In genomic region chr22:50199836-50200332, GRCh38 we compare ENCODE assay signal across 6 cellular contexts. TPM values are rescaled to one million over a fixed set of nuclear protein-coding genes. Genes with fewer than 3 reads are reported as not detected.
A peak's percentile ranks its signal among the peaks of the same experiment; 100 is the strongest.
DNase-seq lines count a peak whose midpoint lies in the region; ATAC-seq, FAIRE-seq and TF ChIP-seq lines count a peak whose summit lies in the region.

No MANE protein-coding gene starts in this region.

- no peaks in the 10 kb centered on the region for H3K9me3 Mint-ChIP-seq in activated CD4-positive, alpha-beta memory T cell treated with anti-CD3 and anti-CD28 coated beads for 36 hours

- in situ Hi-C loops in HepG2 (cut with HindIII; ENCODE audit: extremely low pct_ligation_motif_present, low pct_unique_long_range_greater_than_20kb), result no loop called here

- no peaks in the 10 kb centered on the region for H3K27me3 ChIP-seq in HepG2 (ENCODE audit: control insufficient read depth in 1 of 2, insufficient read depth in 2 of 2, low read length in 2 of 2)

- no peaks in the 10 kb centered on the region for H3K27me3 Mint-ChIP-seq in activated CD4-positive, alpha-beta memory T cell treated with anti-CD3 and anti-CD28 coated beads for 36 hours

- peak overlapping the region; percentile 70 to 91 (median 88); a peak in 5 of 6 replicates for H3K4me3 ChIP-seq in HepG2 (replicated peaks in 1 of 3; ENCODE audit: insufficient read depth in 1 of 3, low read depth in 2 of 3, low read length in 3 of 3)

- H3K79me2 ChIP-seq in HepG2 (ENCODE audit: insufficient read depth, low read length), result peaks cover 14% of the 10 kb centered on the region

- H3K27ac Mint-ChIP-seq in activated CD4-positive, alpha-beta memory T cell treated with anti-CD3 and anti-CD28 coated beads for 36 hours, result peak overlapping the region; percentile 28

- peaks cover 33% of the 10 kb centered on the region for H3K4me1 ChIP-seq in HepG2 (ENCODE audit: insufficient read depth, low read length)

- BruUV-seq in HepG2 (replicated peaks; lab: Mats Ljungman, UMichigan), result no TSS peak

- H3K4me3 Mint-ChIP-seq in activated CD4-positive, alpha-beta memory T cell treated with anti-CD3 and anti-CD28 coated beads for 36 hours, result peak overlapping the region; percentile 69

- no peak overlapping the region for H2AFZ ChIP-seq in HepG2 (ENCODE audit: low read length)

- no peak for FAIRE-seq in HepG2 (lab: Jason Lieb, UNC)

- 40% methylated on average over 18 of the region's 25 CpGs for WGBS in HepG2 (ENCODE audit: low lambda C conversion rate)

- intact Hi-C loops in activated CD4-positive, alpha-beta memory T cell treated with anti-CD3 and anti-CD28 coated beads for 36 hours (cut with micrococcal nuclease), result loop anchor here (1.0 kb wide), 2 partner anchors 9 to 15 kb away; partner anchors contain the start of gene TRABD
- intact Hi-C loops in HepG2 (cut with micrococcal nuclease; ENCODE audit: unreplicated experiment), result no loop called here

- H4K20me1 ChIP-seq in HepG2 (ENCODE audit: insufficient read depth, low read length), result peaks cover 11% of the 10 kb centered on the region

- H3K4me2 ChIP-seq in HepG2 (ENCODE audit: low read depth, low read length), result peak overlapping the region; percentile 80

- TF ChIP-seq RAD21 in HepG2 (CRISPR knock-in tag; IDR thresholded peaks at IDR 0.05), result no peak

- CTCF ChIA-PET in activated CD4-positive, alpha-beta memory T cell treated with anti-CD3 and anti-CD28 coated beads for 36 hours (lab: Charles Lee), result no interaction called here
- CTCF ChIA-PET in HepG2 (lab: Yijun Ruan, JAX; ENCODE audit: low intra/inter-chr PET ratio, low total read pairs), result no interaction called here

- peaks cover 21% of the 10 kb centered on the region for H3K4me1 Mint-ChIP-seq in activated CD4-positive, alpha-beta memory T cell treated with anti-CD3 and anti-CD28 coated beads for 36 hours (ENCODE audit: low read depth)

- H3K36me3 Mint-ChIP-seq in activated CD4-positive, alpha-beta memory T cell treated with anti-CD3 and anti-CD28 coated beads for 36 hours, result peaks cover 18% of the 10 kb centered on the region

- TF ChIP-seq POLR2A in HepG2 (IDR thresholded peaks at IDR 0.05; ENCODE audit: insufficient read depth in 1 of 2, low read depth in 2 of 2, low read length in 2 of 2), result peak in 1 of 2 experiments; percentile 31; a peak in 1 of 4 replicates

- ATAC-seq in GM19351 (IDR thresholded peaks at IDR 0.05; ENCODE audit: unreplicated experiment) (peak; percentile 11), HepG2 (peak; percentile 36)

- DNase-seq in activated CD4-positive, alpha-beta memory T cell treated with anti-CD3 and anti-CD28 coated beads for 36 hours, result peak; percentile 27
- no peak for DNase-seq in HepG2 (ENCODE audit: low spot score)
- DNase-seq in activated gamma-delta T cell (lab: John Stamatoyannopoulos, UW), result no peak
- no peak for DNase-seq in NK-92 treated with Interleukin-12 subunit alpha and Interleukin-12 subunit beta, amount 100 ng/mL, for 24 hours (lab: John Stamatoyannopoulos, UW)
- DNase-seq in GF-D8 (lab: John Stamatoyannopoulos, UW), result no peak

- TF ChIP-seq CTCF in HepG2 (CRISPR knock-in tag; IDR thresholded peaks at IDR 0.05), result no peak

- H3K9me3 ChIP-seq in HepG2 (ENCODE audit: low read length), result no peaks in the 10 kb centered on the region

- H3K36me3 ChIP-seq in HepG2 (replicated peaks in 1 of 2; ENCODE audit: control insufficient read depth in 1 of 2, insufficient read depth in 2 of 2, low read length in 2 of 2), result peaks cover 5 to 9% of the 10 kb centered on the region in 2 experiments; a peak in 3 of 5 replicates

- TF ChIP-seq EP300 in HepG2 (IDR thresholded peaks at IDR 0.05; ENCODE audit: low read depth in 2 of 2, low read length in 2 of 2), result no peak
- no peak for TF ChIP-seq EP300 in HepG2 (CRISPR knock-in tag; IDR thresholded peaks at IDR 0.05; ENCODE audit: borderline replicate concordance)

- peak overlapping the region; percentile 27 for H3K27ac ChIP-seq in HepG2 (ENCODE audit: extremely low read length, insufficient read depth, low read length)

- POLR2A ChIA-PET in activated CD4-positive, alpha-beta memory T cell treated with anti-CD3 and anti-CD28 coated beads for 36 hours (lab: Charles Lee), result interaction anchor here (2.6 kb wide), 1 partner anchor 8 kb away, joined by 12 read pairs; no protein-coding TSS in a partner anchor
- POLR2A ChIA-PET in HepG2 (lab: Yijun Ruan, JAX), result no interaction called here

- peak overlapping the region; percentile 67 for H3K9ac ChIP-seq in HepG2 (ENCODE audit: insufficient read depth, low read depth, low read length)

RNA-seq across cellular contexts. Expression of gene SELENOO, which starts 0.9 kb away (rescaled TPM):
- total RNA-seq in activated CD4-positive, alpha-beta memory T cell treated with anti-CD3 and anti-CD28 coated beads for 36 hours, result 10 to 100 TPM; 18.8 to 19.7 TPM
- 12.5 and 19.0 TPM in 2 replicates for total RNA-seq in HepG2 (2016; rRNA removed; fragmentation: Illumina TruSeq; extraction: Trizol)
- 2.8 and 3.8 TPM in 2 replicates for total RNA-seq in HepG2 (2016; cell fraction: cytosol; rRNA removed; fragmentation: Illumina TruSeq; extraction: Trizol; ENCODE audit: low read depth)
- 9.4 and 19.8 TPM in 2 replicates for total RNA-seq in HepG2 (2016; cell fraction: insoluble cytoplasmic fraction; rRNA removed; fragmentation: Illumina TruSeq; extraction: Trizol)
- total RNA-seq in HepG2 (2016; cell fraction: membrane; rRNA removed; fragmentation: Illumina TruSeq; extraction: Trizol), result 6.0 and 7.6 TPM in 2 replicates
- total RNA-seq in HepG2 (2016; cell fraction: nucleus; rRNA removed; fragmentation: Illumina TruSeq; extraction: Trizol), result 18.8 and 19.9 TPM in 2 replicates
- 14.4 and 18.7 TPM in 2 replicates for polyA plus RNA-seq in HepG2 (2011; rRNA removed)
- 10.0 and 18.1 TPM in 2 replicates for polyA plus RNA-seq in HepG2 (2011; cell fraction: cytosol; rRNA removed)
- 88.6 and 104 TPM in 2 replicates for polyA plus RNA-seq in HepG2 (2011; cell fraction: nucleus; rRNA removed)
- polyA plus RNA-seq in HepG2 (2012), result 10.9 and 17.7 TPM in 2 replicates
- 3.5 and 4.0 TPM in 2 replicates for polyA plus RNA-seq in HepG2 (2016; cell fraction: cytosol; fragmentation: Illumina TruSeq; extraction: Trizol; ENCODE audit: low read depth)
- polyA plus RNA-seq in HepG2 (2016; cell fraction: insoluble cytoplasmic fraction; fragmentation: Illumina TruSeq; extraction: Trizol; ENCODE audit: low read depth), result 9.5 and 12.3 TPM in 2 replicates
- 4.9 and 5.3 TPM in 2 replicates for polyA plus RNA-seq in HepG2 (2016; cell fraction: membrane; fragmentation: Illumina TruSeq; extraction: Trizol; ENCODE audit: low read depth)
- 54.2 and 57.7 TPM in 2 replicates for polyA plus RNA-seq in HepG2 (2016; cell fraction: nucleus; fragmentation: Illumina TruSeq; extraction: Trizol; ENCODE audit: insufficient read depth, low read depth)
- polyA minus RNA-seq in HepG2 (2011; rRNA and poly(A)+ RNA removed; ENCODE audit: low replicate concordance), result 9.7 and 16.7 TPM in 2 replicates
- polyA minus RNA-seq in HepG2 (2011; cell fraction: cytosol; rRNA and poly(A)+ RNA removed), result 6.4 and 6.9 TPM in 2 replicates
- 7.5 and 7.7 TPM in 2 replicates for polyA minus RNA-seq in HepG2 (2011; cell fraction: nucleus; rRNA and poly(A)+ RNA removed)

RNA-seq across cellular contexts. Expression of gene TRABD, which starts 14.2 kb away (rescaled TPM):
- 10 to 100 TPM; 88.6 to 89.2 TPM for total RNA-seq in activated CD4-positive, alpha-beta memory T cell treated with anti-CD3 and anti-CD28 coated beads for 36 hours
- 16.2 and 21.5 TPM in 2 replicates for total RNA-seq in HepG2 (2016; rRNA removed; fragmentation: Illumina TruSeq; extraction: Trizol)
- 8.1 and 8.5 TPM in 2 replicates for total RNA-seq in HepG2 (2016; cell fraction: cytosol; rRNA removed; fragmentation: Illumina TruSeq; extraction: Trizol; ENCODE audit: low read depth)
- total RNA-seq in HepG2 (2016; cell fraction: insoluble cytoplasmic fraction; rRNA removed; fragmentation: Illumina TruSeq; extraction: Trizol), result 14.1 and 20.1 TPM in 2 replicates
- 15.9 and 17.7 TPM in 2 replicates for total RNA-seq in HepG2 (2016; cell fraction: membrane; rRNA removed; fragmentation: Illumina TruSeq; extraction: Trizol)
- total RNA-seq in HepG2 (2016; cell fraction: nucleus; rRNA removed; fragmentation: Illumina TruSeq; extraction: Trizol), result 12.3 and 17.7 TPM in 2 replicates
- 28.9 and 36.8 TPM in 2 replicates for polyA plus RNA-seq in HepG2 (2011; rRNA removed)
- 15.8 and 28.0 TPM in 2 replicates for polyA plus RNA-seq in HepG2 (2011; cell fraction: cytosol; rRNA removed)
- 241 and 327 TPM in 2 replicates for polyA plus RNA-seq in HepG2 (2011; cell fraction: nucleus; rRNA removed)
- polyA plus RNA-seq in HepG2 (2012), result 19.6 and 35.2 TPM in 2 replicates
- 10.4 and 11.2 TPM in 2 replicates for polyA plus RNA-seq in HepG2 (2016; cell fraction: cytosol; fragmentation: Illumina TruSeq; extraction: Trizol; ENCODE audit: low read depth)
- 19.9 and 22.8 TPM in 2 replicates for polyA plus RNA-seq in HepG2 (2016; cell fraction: insoluble cytoplasmic fraction; fragmentation: Illumina TruSeq; extraction: Trizol; ENCODE audit: low read depth)
- 15.2 and 16.9 TPM in 2 replicates for polyA plus RNA-seq in HepG2 (2016; cell fraction: membrane; fragmentation: Illumina TruSeq; extraction: Trizol; ENCODE audit: low read depth)
- polyA plus RNA-seq in HepG2 (2016; cell fraction: nucleus; fragmentation: Illumina TruSeq; extraction: Trizol; ENCODE audit: insufficient read depth, low read depth), result 56.6 and 60.9 TPM in 2 replicates
- 22.4 and 30.1 TPM in 2 replicates for polyA minus RNA-seq in HepG2 (2011; rRNA and poly(A)+ RNA removed; ENCODE audit: low replicate concordance)
- polyA minus RNA-seq in HepG2 (2011; cell fraction: cytosol; rRNA and poly(A)+ RNA removed), result 9.7 and 11.7 TPM in 2 replicates
- polyA minus RNA-seq in HepG2 (2011; cell fraction: nucleus; rRNA and poly(A)+ RNA removed), result 14.4 and 18.2 TPM in 2 replicates

RNA-seq across cellular contexts. Expression of gene PANX2, which starts 29.4 kb away (rescaled TPM):
- 1 to 10 TPM; 3.3 to 3.5 TPM for total RNA-seq in activated CD4-positive, alpha-beta memory T cell treated with anti-CD3 and anti-CD28 coated beads for 36 hours
- total RNA-seq in HepG2 (2016; rRNA removed; fragmentation: Illumina TruSeq; extraction: Trizol), result 0.15 and 0.58 TPM in 2 replicates
- 0.20 and 0.35 TPM in 2 replicates for total RNA-seq in HepG2 (2016; cell fraction: cytosol; rRNA removed; fragmentation: Illumina TruSeq; extraction: Trizol; ENCODE audit: low read depth)
- total RNA-seq in HepG2 (2016; cell fraction: insoluble cytoplasmic fraction; rRNA removed; fragmentation: Illumina TruSeq; extraction: Trizol), result 0.19 TPM in 2 replicates
- 1.1 and 1.4 TPM in 2 replicates for total RNA-seq in HepG2 (2016; cell fraction: membrane; rRNA removed; fragmentation: Illumina TruSeq; extraction: Trizol)
- 0.47 and 0.56 TPM in 2 replicates for total RNA-seq in HepG2 (2016; cell fraction: nucleus; rRNA removed; fragmentation: Illumina TruSeq; extraction: Trizol)
- 1.1 TPM in 2 replicates for polyA plus RNA-seq in HepG2 (2011; rRNA removed)
- polyA plus RNA-seq in HepG2 (2011; cell fraction: cytosol; rRNA removed), result 0.99 and 1.7 TPM in 2 replicates
- 2.5 and 4.2 TPM in 2 replicates for polyA plus RNA-seq in HepG2 (2011; cell fraction: nucleus; rRNA removed)
- 1.6 and 3.8 TPM in 2 replicates for polyA plus RNA-seq in HepG2 (2012)
- polyA plus RNA-seq in HepG2 (2016; cell fraction: cytosol; fragmentation: Illumina TruSeq; extraction: Trizol; ENCODE audit: low read depth), result 1.3 and 1.4 TPM in 2 replicates
- polyA plus RNA-seq in HepG2 (2016; cell fraction: insoluble cytoplasmic fraction; fragmentation: Illumina TruSeq; extraction: Trizol; ENCODE audit: low read depth), result 1.1 and 1.4 TPM in 2 replicates
- 2.9 and 3.6 TPM in 2 replicates for polyA plus RNA-seq in HepG2 (2016; cell fraction: membrane; fragmentation: Illumina TruSeq; extraction: Trizol; ENCODE audit: low read depth)
- 2.0 and 2.3 TPM in 2 replicates for polyA plus RNA-seq in HepG2 (2016; cell fraction: nucleus; fragmentation: Illumina TruSeq; extraction: Trizol; ENCODE audit: insufficient read depth, low read depth)
- polyA minus RNA-seq in HepG2 (2011; rRNA and poly(A)+ RNA removed; ENCODE audit: low replicate concordance), result 0.78 and 0.84 TPM in 2 replicates
- 0.30 and 0.79 TPM in 2 replicates for polyA minus RNA-seq in HepG2 (2011; cell fraction: cytosol; rRNA and poly(A)+ RNA removed)
- 0.37 and 0.39 TPM in 2 replicates for polyA minus RNA-seq in HepG2 (2011; cell fraction: nucleus; rRNA and poly(A)+ RNA removed)

RNA-seq across cellular contexts. Expression of gene TUBGCP6, which starts 44.9 kb away (rescaled TPM):
- total RNA-seq in activated CD4-positive, alpha-beta memory T cell treated with anti-CD3 and anti-CD28 coated beads for 36 hours, result 10 to 100 TPM; 41.4 to 43.8 TPM
- 5.8 and 15.7 TPM in 2 replicates for total RNA-seq in HepG2 (2016; rRNA removed; fragmentation: Illumina TruSeq; extraction: Trizol)
- total RNA-seq in HepG2 (2016; cell fraction: cytosol; rRNA removed; fragmentation: Illumina TruSeq; extraction: Trizol; ENCODE audit: low read depth), result 3.8 and 4.4 TPM in 2 replicates
- 4.6 and 17.4 TPM in 2 replicates for total RNA-seq in HepG2 (2016; cell fraction: insoluble cytoplasmic fraction; rRNA removed; fragmentation: Illumina TruSeq; extraction: Trizol)
- total RNA-seq in HepG2 (2016; cell fraction: membrane; rRNA removed; fragmentation: Illumina TruSeq; extraction: Trizol), result 4.6 and 5.1 TPM in 2 replicates
- total RNA-seq in HepG2 (2016; cell fraction: nucleus; rRNA removed; fragmentation: Illumina TruSeq; extraction: Trizol), result 23.1 and 29.5 TPM in 2 replicates
- 14.6 and 23.7 TPM in 2 replicates for polyA plus RNA-seq in HepG2 (2011; rRNA removed)
- 2.6 and 4.8 TPM in 2 replicates for polyA plus RNA-seq in HepG2 (2011; cell fraction: cytosol; rRNA removed)
- 276 and 340 TPM in 2 replicates for polyA plus RNA-seq in HepG2 (2011; cell fraction: nucleus; rRNA removed)
- polyA plus RNA-seq in HepG2 (2012), result 13.4 and 15.8 TPM in 2 replicates
- 0.95 and 1.2 TPM in 2 replicates for polyA plus RNA-seq in HepG2 (2016; cell fraction: cytosol; fragmentation: Illumina TruSeq; extraction: Trizol; ENCODE audit: low read depth)
- polyA plus RNA-seq in HepG2 (2016; cell fraction: insoluble cytoplasmic fraction; fragmentation: Illumina TruSeq; extraction: Trizol; ENCODE audit: low read depth), result 3.6 and 4.4 TPM in 2 replicates
- polyA plus RNA-seq in HepG2 (2016; cell fraction: membrane; fragmentation: Illumina TruSeq; extraction: Trizol; ENCODE audit: low read depth), result 0.86 and 2.1 TPM in 2 replicates
- polyA plus RNA-seq in HepG2 (2016; cell fraction: nucleus; fragmentation: Illumina TruSeq; extraction: Trizol; ENCODE audit: insufficient read depth, low read depth), result 62.8 and 72.9 TPM in 2 replicates
- 11.6 and 16.8 TPM in 2 replicates for polyA minus RNA-seq in HepG2 (2011; rRNA and poly(A)+ RNA removed; ENCODE audit: low replicate concordance)
- 2.7 and 4.0 TPM in 2 replicates for polyA minus RNA-seq in HepG2 (2011; cell fraction: cytosol; rRNA and poly(A)+ RNA removed)
- polyA minus RNA-seq in HepG2 (2011; cell fraction: nucleus; rRNA and poly(A)+ RNA removed), result 32.9 and 40.9 TPM in 2 replicates

RNA-seq across cellular contexts. Expression of gene HDAC10, which starts 51.2 kb away (rescaled TPM):
- total RNA-seq in activated CD4-positive, alpha-beta memory T cell treated with anti-CD3 and anti-CD28 coated beads for 36 hours, result 10 to 100 TPM; 46.1 to 47.6 TPM
- total RNA-seq in HepG2 (2016; rRNA removed; fragmentation: Illumina TruSeq; extraction: Trizol), result 4.0 and 13.9 TPM in 2 replicates
- total RNA-seq in HepG2 (2016; cell fraction: cytosol; rRNA removed; fragmentation: Illumina TruSeq; extraction: Trizol; ENCODE audit: low read depth), result 7.1 and 8.7 TPM in 2 replicates
- 4.1 and 13.9 TPM in 2 replicates for total RNA-seq in HepG2 (2016; cell fraction: insoluble cytoplasmic fraction; rRNA removed; fragmentation: Illumina TruSeq; extraction: Trizol)
- total RNA-seq in HepG2 (2016; cell fraction: membrane; rRNA removed; fragmentation: Illumina TruSeq; extraction: Trizol), result 4.4 and 4.6 TPM in 2 replicates
- 23.1 and 23.7 TPM in 2 replicates for total RNA-seq in HepG2 (2016; cell fraction: nucleus; rRNA removed; fragmentation: Illumina TruSeq; extraction: Trizol)
- polyA plus RNA-seq in HepG2 (2011; rRNA removed), result 14.9 and 19.7 TPM in 2 replicates
- polyA plus RNA-seq in HepG2 (2011; cell fraction: cytosol; rRNA removed), result 1.8 and 3.9 TPM in 2 replicates
- polyA plus RNA-seq in HepG2 (2011; cell fraction: nucleus; rRNA removed), result 257 and 366 TPM in 2 replicates
- 15.0 and 23.8 TPM in 2 replicates for polyA plus RNA-seq in HepG2 (2012)
- polyA plus RNA-seq in HepG2 (2016; cell fraction: cytosol; fragmentation: Illumina TruSeq; extraction: Trizol; ENCODE audit: low read depth), result 0.86 TPM in 2 replicates
- 3.2 and 5.7 TPM in 2 replicates for polyA plus RNA-seq in HepG2 (2016; cell fraction: insoluble cytoplasmic fraction; fragmentation: Illumina TruSeq; extraction: Trizol; ENCODE audit: low read depth)
- polyA plus RNA-seq in HepG2 (2016; cell fraction: membrane; fragmentation: Illumina TruSeq; extraction: Trizol; ENCODE audit: low read depth), result 2.1 TPM in 2 replicates
- polyA plus RNA-seq in HepG2 (2016; cell fraction: nucleus; fragmentation: Illumina TruSeq; extraction: Trizol; ENCODE audit: insufficient read depth, low read depth), result 72.4 and 82.8 TPM in 2 replicates
- 7.7 and 20.9 TPM in 2 replicates for polyA minus RNA-seq in HepG2 (2011; rRNA and poly(A)+ RNA removed; ENCODE audit: low replicate concordance)
- polyA minus RNA-seq in HepG2 (2011; cell fraction: cytosol; rRNA and poly(A)+ RNA removed), result 3.9 and 4.2 TPM in 2 replicates
- 34.9 and 37.9 TPM in 2 replicates for polyA minus RNA-seq in HepG2 (2011; cell fraction: nucleus; rRNA and poly(A)+ RNA removed)
